In genomic region chr11:92796744-92797143, GRCh38 we compare ENCODE assay signal across 7 cellular contexts.
"Had no signal": no experiment of that assay in that cellular context is flagged by ENCODE, and none has a peak within 500 bp of the region (broad histone marks: within the 10 kb centered on the region; RNA-seq: fewer than 3 reads in every experiment).

No MANE protein-coding gene starts in this region.

- H3K27me3 Mint-ChIP-seq: IgD-negative memory B cell had no signal

- ATAC-seq: HepG2, K562 had no signal

- H3K4me3 ChIP-seq: K562 had no signal

- H3K27ac ChIP-seq: HL-60 had no signal

- H3K36me3 Mint-ChIP-seq: IgD-negative memory B cell had no signal

- H3K4me3 Mint-ChIP-seq: IgD-negative memory B cell had no signal

- DNase-seq: IMR-90, KBM-7, KG1 had no signal

- H3K27ac Mint-ChIP-seq: IgD-negative memory B cell had no signal

- H3K4me1 Mint-ChIP-seq: IgD-negative memory B cell had no signal
